15 cellular contexts compared by ENCODE assay signal in genomic region chr18:49345931-49346696, GRCh38.
A peak's percentile ranks its signal among the peaks of the same experiment; 100 is the strongest.
DNase-seq lines count a peak whose midpoint lies in the region; ATAC-seq, FAIRE-seq and TF ChIP-seq lines count a peak whose summit lies in the region.
"Had no signal": no experiment of that assay in that cellular context is flagged by ENCODE, and none has a peak within 500 bp of the region (broad histone marks: within the 10 kb centered on the region; RNA-seq: fewer than 3 reads in every experiment).

No MANE protein-coding gene starts in this region.

- peaks cover 8% of the 10 kb centered on the region for H3K36me3 Mint-ChIP-seq in activated T-helper 17 cell treated with anti-CD3 and anti-CD28 coated beads, Interleukin-2, amount 50 U/mL, for 72 hours (ENCODE audit: low read depth)
- no peaks in the 10 kb centered on the region for H3K36me3 Mint-ChIP-seq in natural killer cell treated with Interleukin-12 subunit alpha and Interleukin-12 subunit beta and Interleukin-15 and Interleukin-18, amount 100 ng/mL, for 72 hours

- no peak overlapping the region for H2AK9ac ChIP-seq in IMR-90 (replicated peaks; ENCODE audit: low read depth, low read length, poor library complexity)

- no peak overlapping the region for H2BK5ac ChIP-seq in IMR-90 (ENCODE audit: low read depth, low read length, poor library complexity, severe bottlenecking)

- no peaks in the 10 kb centered on the region for H3K9me3 ChIP-seq in IMR-90 (ENCODE audit: control insufficient read depth, insufficient read depth, low read length)
- no peaks in the 10 kb centered on the region for H3K9me3 ChIP-seq in OCI-LY7 (ENCODE audit: low read length)
- H3K9me3 ChIP-seq: BLaER1, HAP-1 had no signal

- no peak overlapping the region for H4K91ac ChIP-seq in IMR-90 (ENCODE audit: insufficient read depth, low read depth, low read length)

- H3K4me2 ChIP-seq in IMR-90 (ENCODE audit: low read depth, low read length) = peak overlapping the region; percentile 37; the same call in 1 of the 2 replicates
- no peak overlapping the region for H3K4me2 ChIP-seq in OCI-LY7 (ENCODE audit: low read length)
- H3K4me2 ChIP-seq: BLaER1 had no signal

- H3K36me3 ChIP-seq in IMR-90 (ENCODE audit: control insufficient read depth, insufficient read depth, low read length) (no peaks in the 10 kb centered on the region), OCI-LY7 (ENCODE audit: insufficient read depth, low read length) (no peaks in the 10 kb centered on the region; the same call in 1 of the 2 replicates)
- H3K36me3 ChIP-seq: HAP-1 had no signal

- no peak overlapping the region for H3K18ac ChIP-seq in IMR-90 (ENCODE audit: low read depth, low read length)

- H3K9ac ChIP-seq in IMR-90 (ENCODE audit: low read depth, low read length) = no peak overlapping the region
- H3K9ac ChIP-seq: BLaER1 had no signal

- dilution Hi-C loops in IMR-90 (cut with HindIII; ENCODE audit: low sequenced_read_pairs, unreplicated experiment) = no loop called here

- H3K27ac Mint-ChIP-seq in activated T-helper 17 cell treated with anti-CD3 and anti-CD28 coated beads, Interleukin-2, amount 50 U/mL, for 72 hours = no peak overlapping the region
- H3K27ac Mint-ChIP-seq in natural killer cell treated with Interleukin-12 subunit alpha and Interleukin-12 subunit beta and Interleukin-15 and Interleukin-18, amount 100 ng/mL, for 72 hours = no peak overlapping the region
- H3K27ac Mint-ChIP-seq: CD8-positive, alpha-beta memory T cell had no signal

- H3K27me3 ChIP-seq in IMR-90 (ENCODE audit: control insufficient read depth, insufficient read depth, low read length) = no peaks in the 10 kb centered on the region
- H3K27me3 ChIP-seq: BLaER1 had no signal

- H4K8ac ChIP-seq in IMR-90 (ENCODE audit: low read depth in 2 of 2, low read length in 2 of 2) = no peak overlapping the region

- H2BK15ac ChIP-seq in IMR-90 (ENCODE audit: low read depth, low read length) = no peak overlapping the region

- H2AFZ ChIP-seq in IMR-90 (replicated peaks; ENCODE audit: low read length, poor library complexity) = no peak overlapping the region
- H2AFZ ChIP-seq in OCI-LY7 (ENCODE audit: low read length) = no peak overlapping the region

- H3K14ac ChIP-seq in IMR-90 (replicated peaks; ENCODE audit: low read depth, low read length) = 0 out of 2 replicates have a peak overlapping the region, but pooled peaks have one; percentile 10

- H4K5ac ChIP-seq in IMR-90 (ENCODE audit: low read depth, low read length) = no peak overlapping the region

- DNase-seq in D721Med (ENCODE audit: insufficient read length, low spot score) = no peak
- peak; percentile 53 for DNase-seq in IMR-90
- peak; percentile 53 for DNase-seq in fibroblast of peridontal ligament (ENCODE audit: extremely low read depth)
- no peak for DNase-seq in left ventricle myocardium superior
- DNase-seq in natural killer cell treated with Interleukin-12 subunit alpha and Interleukin-12 subunit beta and Interleukin-15 and Interleukin-18, amount 100 ng/mL, for 72 hours (ENCODE audit: low spot score) = no peak
- no peak for DNase-seq in OCI-LY7 (ENCODE audit: low spot score)
- DNase-seq: 8988T; AML-193; CD8-positive, alpha-beta memory T cell; DMS 273 treated with DMSO at 0.1 percent for 48 hours; GOT3 had no signal

- no peak overlapping the region for H2BK20ac ChIP-seq in IMR-90 (ENCODE audit: low read depth, low read length)

- H3K79me2 ChIP-seq in OCI-LY7 (ENCODE audit: insufficient read depth, low read depth, low read length) = no peaks in the 10 kb centered on the region

- no peak overlapping the region for H2AK5ac ChIP-seq in IMR-90 (ENCODE audit: low read depth, low read length)

- CTCF ChIA-PET in IMR-90 (lab: Yijun Ruan, JAX) (no interaction called here), OCI-LY7 (lab: Charles Lee; ENCODE audit: unreplicated experiment) (no interaction called here)

- ATAC-seq in IMR-90 (ENCODE audit: low read depth) = peak; percentile 32; the same call in 1 of the 2 replicates
- ATAC-seq in activated T-helper 17 cell treated with anti-CD3 and anti-CD28 coated beads, Interleukin-2, amount 50 U/mL, for 72 hours (replicated peaks) = peak; percentile 19
- no peak for ATAC-seq in left ventricle myocardium superior
- no peak for ATAC-seq in HG03045 (IDR thresholded peaks at IDR 0.05; ENCODE audit: unreplicated experiment)
- ATAC-seq in natural killer cell treated with Interleukin-12 subunit alpha and Interleukin-12 subunit beta and Interleukin-15 and Interleukin-18, amount 100 ng/mL, for 72 hours = no peak

- H3K4me1 ChIP-seq in IMR-90 (ENCODE audit: control insufficient read depth, insufficient read depth, low read length) (0 out of 2 replicates have a peak, but pooled peaks cover 2% of the 10 kb centered on the region), OCI-LY7 (ENCODE audit: insufficient read depth, low read length, poor library complexity, severe bottlenecking) (no peaks in the 10 kb centered on the region)
- H3K4me1 ChIP-seq: BLaER1, HAP-1 had no signal

- TF ChIP-seq CTCF in D721Med (IDR thresholded peaks at IDR 0.05; ENCODE audit: insufficient read depth, missing control alignments) (no peak), IMR-90 (conservative IDR thresholded peaks at IDR 0.05; ENCODE audit: low read depth, low read length) (no peak), OCI-LY7 (conservative IDR thresholded peaks at IDR 0.05; ENCODE audit: low read length) (no peak)

- no peak for TF ChIP-seq RAD21 in IMR-90 (IDR thresholded peaks at IDR 0.05; ENCODE audit: low read length)

- no CpG with 5 or more reads among the region's 1 CpG for WGBS in IMR-90 (ENCODE audit: extremely low coverage in 2 of 2, insufficient read length in 1 of 2), 2 experiments

- no peak overlapping the region for H3K4ac ChIP-seq in IMR-90 (ENCODE audit: low read depth, low read length)

- H4K20me1 ChIP-seq in IMR-90 (ENCODE audit: insufficient read depth, low read length) (no peaks in the 10 kb centered on the region), OCI-LY7 (ENCODE audit: insufficient read depth, low read length) (no peaks in the 10 kb centered on the region)
- H4K20me1 ChIP-seq: BLaER1 had no signal

- in situ Hi-C loops in IMR-90 (cut with MboI; ENCODE audit: low sequenced_read_pairs) = no loop called here

- H3K56ac ChIP-seq in IMR-90 (ENCODE audit: extremely low read depth, insufficient read depth, low read length) = no peak overlapping the region

- no peak for TF ChIP-seq POLR2A in IMR-90 (IDR thresholded peaks at IDR 0.05; ENCODE audit: low read depth, low read length)

- H3K4me3 ChIP-seq in IMR-90 (ENCODE audit: insufficient read depth, low read depth, low read length) (no peak overlapping the region), OCI-LY7 (ENCODE audit: low read depth, low read length, poor library complexity, severe bottlenecking) (no peak overlapping the region)
- H3K4me3 ChIP-seq: BLaER1, HAP-1 had no signal

- H3K4me3 Mint-ChIP-seq in activated T-helper 17 cell treated with anti-CD3 and anti-CD28 coated beads, Interleukin-2, amount 50 U/mL, for 72 hours = no peak overlapping the region
- H3K4me3 Mint-ChIP-seq in natural killer cell treated with Interleukin-12 subunit alpha and Interleukin-12 subunit beta and Interleukin-15 and Interleukin-18, amount 100 ng/mL, for 72 hours = no peak overlapping the region
- H3K4me3 Mint-ChIP-seq: CD8-positive, alpha-beta memory T cell had no signal

- H3K9me3 Mint-ChIP-seq in activated T-helper 17 cell treated with anti-CD3 and anti-CD28 coated beads, Interleukin-2, amount 50 U/mL, for 72 hours = no peaks in the 10 kb centered on the region
- H3K9me3 Mint-ChIP-seq in natural killer cell treated with Interleukin-12 subunit alpha and Interleukin-12 subunit beta and Interleukin-15 and Interleukin-18, amount 100 ng/mL, for 72 hours = no peaks in the 10 kb centered on the region
- H3K9me3 Mint-ChIP-seq: CD8-positive, alpha-beta memory T cell had no signal

- H3K27ac ChIP-seq in IMR-90 (ENCODE audit: insufficient read depth, low read length) (no peak overlapping the region), OCI-LY7 (ENCODE audit: low read depth, low read length, poor library complexity, severe bottlenecking) (no peak overlapping the region)
- H3K27ac ChIP-seq: BLaER1 had no signal

- POLR2A ChIA-PET in IMR-90 (lab: Charles Lee; ENCODE audit: unreplicated experiment) (no interaction called here), OCI-LY7 (lab: Charles Lee) (no interaction called here)

- BruUV-seq in IMR-90 (replicated peaks; lab: Mats Ljungman, UMichigan) (no TSS peak), OCI-LY7 (replicated peaks; lab: Mats Ljungman, UMichigan) (no TSS peak)

- peaks cover 6% of the 10 kb centered on the region in 2 experiments; a peak in 3 of 4 replicates for H3K79me1 ChIP-seq in IMR-90 (ENCODE audit: low read depth in 1 of 2, low read length in 2 of 2)

- H3K23ac ChIP-seq in IMR-90 (ENCODE audit: low read depth, low read length) = no peak overlapping the region

- H3K27me3 Mint-ChIP-seq in activated T-helper 17 cell treated with anti-CD3 and anti-CD28 coated beads, Interleukin-2, amount 50 U/mL, for 72 hours = no peaks in the 10 kb centered on the region
- H3K27me3 Mint-ChIP-seq in natural killer cell treated with Interleukin-12 subunit alpha and Interleukin-12 subunit beta and Interleukin-15 and Interleukin-18, amount 100 ng/mL, for 72 hours = no peaks in the 10 kb centered on the region
- H3K27me3 Mint-ChIP-seq: CD8-positive, alpha-beta memory T cell had no signal

- peaks cover 5% of the 10 kb centered on the region for H3K4me1 Mint-ChIP-seq in activated T-helper 17 cell treated with anti-CD3 and anti-CD28 coated beads, Interleukin-2, amount 50 U/mL, for 72 hours
- peaks cover 16 to 26% of the 10 kb centered on the region in 2 donors for H3K4me1 Mint-ChIP-seq in natural killer cell treated with Interleukin-12 subunit alpha and Interleukin-12 subunit beta and Interleukin-15 and Interleukin-18, amount 100 ng/mL, for 72 hours (ENCODE audit: low read depth in 2 of 2)

- H3K9me1 ChIP-seq in IMR-90 (ENCODE audit: insufficient read depth, low read length) = no peaks in the 10 kb centered on the region

- H3K9me2 ChIP-seq in OCI-LY7 (ENCODE audit: insufficient read depth, low read length) = no peaks in the 10 kb centered on the region

- FAIRE-seq in D721Med (lab: Jason Lieb, UNC) = peak; percentile 83

- H2BK120ac ChIP-seq in IMR-90 (ENCODE audit: low read depth, low read length) = no peak overlapping the region

- intact Hi-C loops in IMR-90 (cut with micrococcal nuclease) (no loop called here), left ventricle myocardium superior (cut with micrococcal nuclease) (no loop called here), OCI-LY7 (cut with micrococcal nuclease; ENCODE audit: unreplicated experiment) (no loop called here)

TF ChIP-seq in IMR-90, 13 proteins besides CTCF, POLR2A, EP300 and RAD21 (continues in another document):
- TF ChIP-seq NFE2L2 (IDR thresholded peaks at IDR 0.05; ENCODE audit: low read depth, low read length) (no peak), MXI1 (IDR thresholded peaks at IDR 0.05; ENCODE audit: borderline replicate concordance, low read depth, low read length) (no peak), CHD1 (IDR thresholded peaks at IDR 0.05; ENCODE audit: low read depth, low read length) (no peak)

Comparison
In these comparisons a context has a peak if more than half of its experiments do, and no peak if none do; other contexts are left out.
1. DNase-seq: peak in IMR-90 (single experiment) and fibroblast of peridontal ligament (single experiment); none in D721Med (single experiment), left ventricle myocardium superior (single experiment), natural killer cell treated with Interleukin-12 subunit alpha and Interleukin-12 subunit beta and Interleukin-15 and Interleukin-18, amount 100 ng/mL, for 72 hours (single experiment) and OCI-LY7 (single experiment).
2. ATAC-seq: peak in IMR-90 (single experiment) and activated T-helper 17 cell treated with anti-CD3 and anti-CD28 coated beads, Interleukin-2, amount 50 U/mL, for 72 hours (single experiment); none in left ventricle myocardium superior (single experiment), HG03045 (single experiment) and natural killer cell treated with Interleukin-12 subunit alpha and Interleukin-12 subunit beta and Interleukin-15 and Interleukin-18, amount 100 ng/mL, for 72 hours (0 of 2).